1 cellular context compared by ENCODE assay signal in genomic region chr6:157974341-157974894, GRCh38.
TF ChIP-seq lines count a peak whose summit lies in the region.

No MANE protein-coding gene starts in this region.

TF ChIP-seq in K562, 482 proteins besides CTCF, POLR2A, EP300 and RAD21 (continued from another document):
- TF ChIP-seq, protein P1, sequence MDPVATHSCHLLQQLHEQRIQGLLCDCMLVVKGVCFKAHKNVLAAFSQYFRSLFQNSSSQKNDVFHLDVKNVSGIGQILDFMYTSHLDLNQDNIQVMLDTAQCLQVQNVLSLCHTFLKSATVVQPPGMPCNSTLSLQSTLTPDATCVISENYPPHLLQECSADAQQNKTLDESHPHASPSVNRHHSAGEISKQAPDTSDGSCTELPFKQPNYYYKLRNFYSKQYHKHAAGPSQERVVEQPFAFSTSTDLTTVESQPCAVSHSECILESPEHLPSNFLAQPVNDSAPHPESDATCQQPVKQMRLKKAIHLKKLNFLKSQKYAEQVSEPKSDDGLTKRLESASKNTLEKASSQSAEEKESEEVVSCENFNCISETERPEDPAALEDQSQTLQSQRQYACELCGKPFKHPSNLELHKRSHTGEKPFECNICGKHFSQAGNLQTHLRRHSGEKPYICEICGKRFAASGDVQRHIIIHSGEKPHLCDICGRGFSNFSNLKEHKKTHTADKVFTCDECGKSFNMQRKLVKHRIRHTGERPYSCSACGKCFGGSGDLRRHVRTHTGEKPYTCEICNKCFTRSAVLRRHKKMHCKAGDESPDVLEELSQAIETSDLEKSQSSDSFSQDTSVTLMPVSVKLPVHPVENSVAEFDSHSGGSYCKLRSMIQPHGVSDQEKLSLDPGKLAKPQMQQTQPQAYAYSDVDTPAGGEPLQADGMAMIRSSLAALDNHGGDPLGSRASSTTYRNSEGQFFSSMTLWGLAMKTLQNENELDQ (CRISPR knock-in tag; IDR thresholded peaks at IDR 0.05; ENCODE audit: borderline replicate concordance) = no peak
- TF ChIP-seq ZNF436 (CRISPR knock-in tag; IDR thresholded peaks at IDR 0.05) = no peak
- TF ChIP-seq E2F3 (CRISPR knock-in tag; IDR thresholded peaks at IDR 0.05) = no peak
- no peak for TF ChIP-seq SMARCE1 (IDR thresholded peaks at IDR 0.05)
- no peak for TF ChIP-seq PRMT5 (CRISPR knock-in tag; IDR thresholded peaks at IDR 0.05)
- no peak for TF ChIP-seq ZC3H4 (CRISPR knock-in tag; IDR thresholded peaks at IDR 0.05; ENCODE audit: borderline replicate concordance)
- TF ChIP-seq CC2D1A (IDR thresholded peaks at IDR 0.05) = no peak
- TF ChIP-seq SOX6 (IDR thresholded peaks at IDR 0.05) = no peak
- TF ChIP-seq ZNF384 (IDR thresholded peaks at IDR 0.05; ENCODE audit: low read depth, low read length) = no peak
- no peak for TF ChIP-seq ZNF280B (CRISPR knock-in tag; IDR thresholded peaks at IDR 0.05)
- TF ChIP-seq FOXM1 (IDR thresholded peaks at IDR 0.05; ENCODE audit: low read depth) = no peak
- TF ChIP-seq FOXM1 (CRISPR knock-in tag; IDR thresholded peaks at IDR 0.05; ENCODE audit: low read depth) = no peak
- TF ChIP-seq, protein P2, sequence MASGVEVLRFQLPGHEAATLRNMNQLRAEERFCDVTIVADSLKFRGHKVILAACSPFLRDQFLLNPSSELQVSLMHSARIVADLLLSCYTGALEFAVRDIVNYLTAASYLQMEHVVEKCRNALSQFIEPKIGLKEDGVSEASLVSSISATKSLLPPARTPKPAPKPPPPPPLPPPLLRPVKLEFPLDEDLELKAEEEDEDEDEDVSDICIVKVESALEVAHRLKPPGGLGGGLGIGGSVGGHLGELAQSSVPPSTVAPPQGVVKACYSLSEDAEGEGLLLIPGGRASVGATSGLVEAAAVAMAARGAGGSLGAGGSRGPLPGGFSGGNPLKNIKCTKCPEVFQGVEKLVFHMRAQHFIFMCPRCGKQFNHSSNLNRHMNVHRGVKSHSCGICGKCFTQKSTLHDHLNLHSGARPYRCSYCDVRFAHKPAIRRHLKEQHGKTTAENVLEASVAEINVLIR (CRISPR knock-in tag; IDR thresholded peaks at IDR 0.05) = no peak
- no peak for TF ChIP-seq RERE (CRISPR knock-in tag; IDR thresholded peaks at IDR 0.05; ENCODE audit: borderline replicate concordance)
- no peak for TF ChIP-seq NELFE (IDR thresholded peaks at IDR 0.05; ENCODE audit: insufficient read depth, insufficient read length)
- TF ChIP-seq ZNF717 (CRISPR knock-in tag; IDR thresholded peaks at IDR 0.05) = no peak
- TF ChIP-seq ZNF217 (CRISPR knock-in tag; IDR thresholded peaks at IDR 0.05) = no peak
- TF ChIP-seq SRSF3 (IDR thresholded peaks at IDR 0.05; ENCODE audit: insufficient read depth, low read length) = no peak
- no peak for TF ChIP-seq CBFB (CRISPR knock-in tag; IDR thresholded peaks at IDR 0.05)
- no peak for TF ChIP-seq CGGBP1 (CRISPR knock-in tag; IDR thresholded peaks at IDR 0.05)
- no peak for TF ChIP-seq NEUROD1 (IDR thresholded peaks at IDR 0.05; ENCODE audit: borderline replicate concordance, low read depth, low read length, partially characterized antibody)
- peak; percentile 17; the same call in 1 of the 2 replicates for TF ChIP-seq NFE2 (IDR thresholded peaks at IDR 0.05; ENCODE audit: low read depth)
- TF ChIP-seq KDM1A (IDR thresholded peaks at IDR 0.05) = peak in 1 of 2 experiments; percentile 59; a peak in 2 of 4 replicates
- TF ChIP-seq PKNOX1 (IDR thresholded peaks at IDR 0.05) = peak; percentile 59
- TF ChIP-seq CEBPG (CRISPR knock-in tag; IDR thresholded peaks at IDR 0.05) = no peak
- TF ChIP-seq CEBPG (tag; conservative IDR thresholded peaks at IDR 0.05 in 1 of 2, IDR thresholded peaks at IDR 0.05 in 1 of 2) = 0 out of 4 replicates have a peak, but pooled peaks of 1 of the 2 experiments have one; percentile 27
- TF ChIP-seq PHF21A (IDR thresholded peaks at IDR 0.05; ENCODE audit: borderline replicate concordance, low read depth) = 0 out of 2 replicates have a peak, but pooled peaks have one; percentile 34
- TF ChIP-seq PBX2 (CRISPR knock-in tag; IDR thresholded peaks at IDR 0.05; ENCODE audit: low read depth) = no peak
- no peak for TF ChIP-seq PBX2 (tag; conservative IDR thresholded peaks at IDR 0.05; ENCODE audit: low read depth)
- no peak for TF ChIP-seq HOXB6 (CRISPR knock-in tag; IDR thresholded peaks at IDR 0.05; ENCODE audit: borderline replicate concordance)
- TF ChIP-seq TOE1 (IDR thresholded peaks at IDR 0.05; ENCODE audit: borderline replicate concordance) = 0 out of 2 replicates have a peak, but pooled peaks have one; percentile 20
- no peak for TF ChIP-seq TOE1 (CRISPR knock-in tag; IDR thresholded peaks at IDR 0.05; ENCODE audit: borderline replicate concordance, low read depth)
